In the genomic region with DNA sequence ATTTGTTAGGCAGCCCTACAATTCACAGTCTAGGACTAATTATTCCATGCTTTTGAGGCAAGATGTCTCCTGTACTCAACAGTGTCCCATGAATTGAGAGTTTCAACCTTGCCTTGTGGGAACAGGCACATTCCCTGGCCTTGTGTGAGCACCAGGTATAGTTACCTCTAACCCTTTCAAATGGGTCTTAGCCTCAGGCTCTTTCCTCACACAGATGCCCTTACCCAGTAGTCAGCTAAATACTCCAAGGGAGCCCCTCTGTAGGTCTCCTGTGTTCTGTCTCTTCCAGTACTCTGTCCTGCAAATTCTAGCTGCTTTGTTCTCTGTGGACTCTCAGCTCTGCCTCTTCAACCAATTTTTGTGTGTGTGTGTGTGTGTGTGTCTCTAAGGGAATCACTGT, we compare ENCODE assay signal across 18 cellular contexts.
DNase-seq lines count a peak whose midpoint lies in the region; ATAC-seq, FAIRE-seq and TF ChIP-seq lines count a peak whose summit lies in the region.
"Had no signal": no experiment of that assay in that cellular context is flagged by ENCODE, and none has a peak within 500 bp of the region (broad histone marks: within the 10 kb centered on the region; RNA-seq: fewer than 3 reads in every experiment).

No MANE protein-coding gene starts in this region.

- no peak for TF ChIP-seq POLR2A in GM12891 (IDR thresholded peaks at IDR 0.05; ENCODE audit: low read depth, low read length)

- no peak for ATAC-seq in stimulated activated naive CD8-positive, alpha-beta T cell treated with anti-CD3 and anti-CD28 coated beads, Interleukin-15, Interleukin-2, amounts not matched to agents 100 U/mL and 50 U/mL, for 24 hours
- ATAC-seq in SK-N-SH treated with all-trans-retinoic acid at 6 μM for 48 hours = no peak
- ATAC-seq: HCT116 had no signal

- DNase-seq in GM12891 (ENCODE audit: insufficient read length, low spot score) (no peak), NCI-H69 (lab: John Stamatoyannopoulos, UW) (peak; percentile 26), iPS DF 4.7 (ENCODE audit: extremely low read depth, low spot score) (peak; percentile 3), SIG-M5 treated with dmso at 0.1 percent for 504 hours (lab: John Stamatoyannopoulos, UW; ENCODE audit: unreplicated experiment) (no peak), NCI-H2107 treated with DMSO at 0.1 percent for 48 hours (lab: John Stamatoyannopoulos, UW; ENCODE audit: unreplicated experiment) (no peak)
- no peak for DNase-seq in stimulated activated naive CD8-positive, alpha-beta T cell treated with anti-CD3 and anti-CD28 coated beads, Interleukin-15, Interleukin-2, amounts not matched to agents 100 U/mL and 50 U/mL, for 24 hours
- DNase-seq: 8988T; CD4-positive, alpha-beta memory T cell; DMS53; DND-41; EL; GM23248; H7; HFFc6 had no signal

- FAIRE-seq in GM12891 (lab: Jason Lieb, UNC) = peak; percentile 16
- FAIRE-seq: G401.6, GM19239 had no signal

TF ChIP-seq in GM12891, 5 proteins besides CTCF, POLR2A, EP300 and RAD21:
- no peak for TF ChIP-seq SPI1 (IDR thresholded peaks at IDR 0.05; ENCODE audit: low read depth, low read length)
- no peak for TF ChIP-seq TAF1 (IDR thresholded peaks at IDR 0.05; ENCODE audit: low read depth, low read length)
- no peak for TF ChIP-seq POLR2AphosphoS5 (IDR thresholded peaks at IDR 0.05; ENCODE audit: low read depth, low read length)
- no peak for TF ChIP-seq PAX5 (IDR thresholded peaks at IDR 0.05; ENCODE audit: insufficient read depth, low read length, severe bottlenecking)
- TF ChIP-seq POU2F2 (IDR thresholded peaks at IDR 0.05; ENCODE audit: low read depth, low read length) = no peak
TF ChIP-seq in GM12891: peak in this region for 0.

TF ChIP-seq in SK-N-SH treated with all-trans-retinoic acid at 6 μM for 48 hours, 23 proteins besides CTCF, POLR2A, EP300 and RAD21:
- TF ChIP-seq ESRRG (CRISPR knock-in tag; IDR thresholded peaks at IDR 0.05) = no peak
- TF ChIP-seq RARB (CRISPR knock-in tag; IDR thresholded peaks at IDR 0.05) = no peak
- TF ChIP-seq, protein P1, sequence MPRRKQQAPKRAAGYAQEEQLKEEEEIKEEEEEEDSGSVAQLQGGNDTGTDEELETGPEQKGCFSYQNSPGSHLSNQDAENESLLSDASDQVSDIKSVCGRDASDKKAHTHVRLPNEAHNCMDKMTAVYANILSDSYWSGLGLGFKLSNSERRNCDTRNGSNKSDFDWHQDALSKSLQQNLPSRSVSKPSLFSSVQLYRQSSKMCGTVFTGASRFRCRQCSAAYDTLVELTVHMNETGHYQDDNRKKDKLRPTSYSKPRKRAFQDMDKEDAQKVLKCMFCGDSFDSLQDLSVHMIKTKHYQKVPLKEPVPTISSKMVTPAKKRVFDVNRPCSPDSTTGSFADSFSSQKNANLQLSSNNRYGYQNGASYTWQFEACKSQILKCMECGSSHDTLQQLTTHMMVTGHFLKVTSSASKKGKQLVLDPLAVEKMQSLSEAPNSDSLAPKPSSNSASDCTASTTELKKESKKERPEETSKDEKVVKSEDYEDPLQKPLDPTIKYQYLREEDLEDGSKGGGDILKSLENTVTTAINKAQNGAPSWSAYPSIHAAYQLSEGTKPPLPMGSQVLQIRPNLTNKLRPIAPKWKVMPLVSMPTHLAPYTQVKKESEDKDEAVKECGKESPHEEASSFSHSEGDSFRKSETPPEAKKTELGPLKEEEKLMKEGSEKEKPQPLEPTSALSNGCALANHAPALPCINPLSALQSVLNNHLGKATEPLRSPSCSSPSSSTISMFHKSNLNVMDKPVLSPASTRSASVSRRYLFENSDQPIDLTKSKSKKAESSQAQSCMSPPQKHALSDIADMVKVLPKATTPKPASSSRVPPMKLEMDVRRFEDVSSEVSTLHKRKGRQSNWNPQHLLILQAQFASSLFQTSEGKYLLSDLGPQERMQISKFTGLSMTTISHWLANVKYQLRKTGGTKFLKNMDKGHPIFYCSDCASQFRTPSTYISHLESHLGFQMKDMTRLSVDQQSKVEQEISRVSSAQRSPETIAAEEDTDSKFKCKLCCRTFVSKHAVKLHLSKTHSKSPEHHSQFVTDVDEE (CRISPR knock-in tag; IDR thresholded peaks at IDR 0.05) = no peak
- TF ChIP-seq ZNF565 (CRISPR knock-in tag; conservative IDR thresholded peaks at IDR 0.05; ENCODE audit: low read depth) = no peak
- no peak for TF ChIP-seq TOX (CRISPR knock-in tag; IDR thresholded peaks at IDR 0.05; ENCODE audit: borderline replicate concordance)
- TF ChIP-seq POU6F1 (CRISPR knock-in tag; IDR thresholded peaks at IDR 0.05; ENCODE audit: borderline replicate concordance, low read depth) = no peak
- TF ChIP-seq ZNF8 (CRISPR knock-in tag; IDR thresholded peaks at IDR 0.05) = no peak
- no peak for TF ChIP-seq PPARA (CRISPR knock-in tag; IDR thresholded peaks at IDR 0.05; ENCODE audit: borderline replicate concordance)
- no peak for TF ChIP-seq ZNF70 (CRISPR knock-in tag; IDR thresholded peaks at IDR 0.05)
- TF ChIP-seq ISL1 (CRISPR knock-in tag; IDR thresholded peaks at IDR 0.05) = no peak
- TF ChIP-seq ZFP3 (CRISPR knock-in tag; IDR thresholded peaks at IDR 0.05) = no peak
- no peak for TF ChIP-seq OSR1 (CRISPR knock-in tag; IDR thresholded peaks at IDR 0.05)
- TF ChIP-seq, protein P2, sequence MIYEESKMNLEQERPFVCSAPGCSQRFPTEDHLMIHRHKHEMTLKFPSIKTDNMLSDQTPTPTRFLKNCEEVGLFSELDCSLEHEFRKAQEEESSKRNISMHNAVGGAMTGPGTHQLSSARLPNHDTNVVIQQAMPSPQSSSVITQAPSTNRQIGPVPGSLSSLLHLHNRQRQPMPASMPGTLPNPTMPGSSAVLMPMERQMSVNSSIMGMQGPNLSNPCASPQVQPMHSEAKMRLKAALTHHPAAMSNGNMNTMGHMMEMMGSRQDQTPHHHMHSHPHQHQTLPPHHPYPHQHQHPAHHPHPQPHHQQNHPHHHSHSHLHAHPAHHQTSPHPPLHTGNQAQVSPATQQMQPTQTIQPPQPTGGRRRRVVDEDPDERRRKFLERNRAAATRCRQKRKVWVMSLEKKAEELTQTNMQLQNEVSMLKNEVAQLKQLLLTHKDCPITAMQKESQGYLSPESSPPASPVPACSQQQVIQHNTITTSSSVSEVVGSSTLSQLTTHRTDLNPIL (CRISPR knock-in tag; IDR thresholded peaks at IDR 0.05; ENCODE audit: low read depth) = no peak
- no peak for TF ChIP-seq ZFP30 (CRISPR knock-in tag; IDR thresholded peaks at IDR 0.05)
TF ChIP-seq in SK-N-SH treated with all-trans-retinoic acid at 6 μM for 48 hours: peak in this region for 0.

Comparison
In these comparisons a context has a peak if more than half of its experiments do, and no peak if none do; other contexts are left out.
1. DNase-seq: peak in NCI-H69 (single experiment) and iPS DF 4.7 (single experiment); none in GM12891 (single experiment), SIG-M5 treated with dmso at 0.1 percent for 504 hours (single experiment), stimulated activated naive CD8-positive, alpha-beta T cell treated with anti-CD3 and anti-CD28 coated beads, Interleukin-15, Interleukin-2, amounts not matched to agents 100 U/mL and 50 U/mL, for 24 hours (single experiment) and NCI-H2107 treated with DMSO at 0.1 percent for 48 hours (single experiment).